1 cellular context compared by ENCODE assay signal in the genomic region with DNA sequence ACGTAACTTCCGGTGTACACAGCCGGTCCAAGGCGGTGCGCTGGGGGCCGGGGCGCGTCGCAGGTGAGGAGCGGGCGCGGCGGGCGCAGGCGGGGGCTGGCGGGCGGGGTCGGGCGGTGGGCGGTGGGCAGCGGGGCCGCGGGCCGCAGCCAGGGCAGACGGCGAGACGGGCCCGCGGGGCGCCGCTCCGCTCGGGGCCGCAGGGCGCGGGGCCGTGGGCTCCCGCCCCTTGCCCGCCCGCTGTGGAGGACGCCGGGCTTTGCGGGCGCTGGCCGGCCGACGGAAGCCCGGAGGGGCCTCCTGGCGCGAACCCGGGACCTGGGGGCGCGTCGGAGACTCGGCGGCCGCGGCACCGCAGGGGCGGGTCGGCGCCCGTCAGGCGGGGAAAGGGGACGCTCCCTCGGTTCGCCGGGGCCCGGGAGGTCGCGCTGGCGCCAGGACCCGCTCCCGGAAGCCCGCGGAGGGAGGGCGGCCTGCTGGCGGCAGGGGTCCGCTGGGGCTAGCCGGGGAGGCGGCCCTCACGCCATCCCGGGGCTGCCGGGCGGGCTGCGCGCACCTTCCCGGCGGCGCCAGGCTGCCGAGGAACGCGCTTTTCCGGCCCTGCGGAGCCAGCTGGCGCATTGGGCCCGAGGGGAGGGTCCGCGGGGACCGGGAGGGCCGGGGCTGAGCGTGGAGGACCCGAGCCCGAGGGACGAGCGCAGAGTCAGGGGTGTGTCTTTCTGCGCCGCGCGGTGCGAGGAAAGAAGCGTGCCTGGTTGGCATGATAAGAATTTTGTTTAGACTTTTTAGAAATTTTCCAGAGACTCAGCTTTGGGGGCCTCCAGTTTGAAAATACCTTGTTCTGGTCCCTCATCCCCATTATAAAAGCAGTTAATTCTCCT.
TF ChIP-seq lines count a peak whose summit lies in the region.

A gene with protein sequence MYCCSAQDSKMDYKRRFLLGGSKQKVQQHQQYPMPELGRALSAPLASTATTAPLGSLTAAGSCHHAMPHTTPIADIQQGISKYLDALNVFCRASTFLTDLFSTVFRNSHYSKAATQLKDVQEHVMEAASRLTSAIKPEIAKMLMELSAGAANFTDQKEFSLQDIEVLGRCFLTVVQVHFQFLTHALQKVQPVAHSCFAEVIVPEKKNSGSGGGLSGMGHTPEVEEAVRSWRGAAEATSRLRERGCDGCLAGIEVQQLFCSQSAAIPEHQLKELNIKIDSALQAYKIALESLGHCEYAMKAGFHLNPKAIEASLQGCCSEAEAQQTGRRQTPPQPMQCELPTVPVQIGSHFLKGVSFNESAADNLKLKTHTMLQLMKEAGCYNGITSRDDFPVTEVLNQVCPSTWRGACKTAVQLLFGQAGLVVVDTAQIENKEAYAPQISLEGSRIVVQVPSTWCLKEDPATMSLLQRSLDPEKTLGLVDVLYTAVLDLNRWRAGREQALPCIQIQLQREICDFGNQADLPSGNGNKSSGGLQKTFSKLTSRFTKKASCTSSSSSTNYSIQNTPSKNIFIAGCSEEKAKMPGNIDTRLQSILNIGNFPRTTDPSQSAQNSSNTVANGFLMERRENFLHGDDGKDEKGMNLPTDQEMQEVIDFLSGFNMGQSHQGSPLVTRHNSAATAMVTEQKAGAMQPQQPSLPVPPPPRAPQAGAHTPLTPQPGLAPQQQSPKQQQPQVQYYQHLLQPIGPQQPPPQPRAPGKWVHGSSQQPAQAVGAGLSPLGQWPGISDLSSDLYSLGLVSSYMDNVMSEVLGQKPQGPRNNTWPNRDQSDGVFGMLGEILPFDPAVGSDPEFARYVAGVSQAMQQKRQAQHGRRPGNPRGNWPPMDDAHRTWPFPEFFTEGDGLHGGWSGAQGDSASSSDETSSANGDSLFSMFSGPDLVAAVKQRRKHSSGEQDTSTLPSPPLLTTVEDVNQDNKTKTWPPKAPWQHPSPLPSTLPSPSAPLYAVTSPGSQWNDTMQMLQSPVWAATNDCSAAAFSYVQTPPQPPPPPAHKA (N-terminal part only) (plus strand): TSS at position 3 of the 881 bp plus-strand sequence. CDS start 45,920 bp downstream, outside the sequence.

TF ChIP-seq in K562, 482 proteins besides CTCF, POLR2A, EP300 and RAD21 (continued from another document):
- TF ChIP-seq ZNF561 (CRISPR knock-in tag; conservative IDR thresholded peaks at IDR 0.05) (no peak), PTTG1 (tag; IDR thresholded peaks at IDR 0.05; ENCODE audit: low read depth) (no peak), MAZ (CRISPR knock-in tag; conservative IDR thresholded peaks at IDR 0.05 in 1 of 2, IDR thresholded peaks at IDR 0.05 in 1 of 2) (peak; percentile 45 to 46; a peak in 2 of 4 replicates), ZNF134 (CRISPR knock-in tag; conservative IDR thresholded peaks at IDR 0.05) (no peak), BHLHE40 (IDR thresholded peaks at IDR 0.05; ENCODE audit: low read length) (peak; percentile 60; the same call in 1 of the 2 replicates), NONO (IDR thresholded peaks at IDR 0.05; ENCODE audit: low read depth in 2 of 2, low read length in 1 of 2) (peak in 1 of 2 experiments; percentile 73; a peak in 3 of 4 replicates), ZNF174 (CRISPR knock-in tag; IDR thresholded peaks at IDR 0.05) (no peak)
- TF ChIP-seq, protein P1, sequence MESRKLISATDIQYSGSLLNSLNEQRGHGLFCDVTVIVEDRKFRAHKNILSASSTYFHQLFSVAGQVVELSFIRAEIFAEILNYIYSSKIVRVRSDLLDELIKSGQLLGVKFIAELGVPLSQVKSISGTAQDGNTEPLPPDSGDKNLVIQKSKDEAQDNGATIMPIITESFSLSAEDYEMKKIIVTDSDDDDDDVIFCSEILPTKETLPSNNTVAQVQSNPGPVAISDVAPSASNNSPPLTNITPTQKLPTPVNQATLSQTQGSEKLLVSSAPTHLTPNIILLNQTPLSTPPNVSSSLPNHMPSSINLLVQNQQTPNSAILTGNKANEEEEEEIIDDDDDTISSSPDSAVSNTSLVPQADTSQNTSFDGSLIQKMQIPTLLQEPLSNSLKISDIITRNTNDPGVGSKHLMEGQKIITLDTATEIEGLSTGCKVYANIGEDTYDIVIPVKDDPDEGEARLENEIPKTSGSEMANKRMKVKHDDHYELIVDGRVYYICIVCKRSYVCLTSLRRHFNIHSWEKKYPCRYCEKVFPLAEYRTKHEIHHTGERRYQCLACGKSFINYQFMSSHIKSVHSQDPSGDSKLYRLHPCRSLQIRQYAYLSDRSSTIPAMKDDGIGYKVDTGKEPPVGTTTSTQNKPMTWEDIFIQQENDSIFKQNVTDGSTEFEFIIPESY (CRISPR knock-in tag; IDR thresholded peaks at IDR 0.05): 0 out of 2 replicates have a peak, but pooled peaks have one; percentile 21
- TF ChIP-seq, protein P2, sequence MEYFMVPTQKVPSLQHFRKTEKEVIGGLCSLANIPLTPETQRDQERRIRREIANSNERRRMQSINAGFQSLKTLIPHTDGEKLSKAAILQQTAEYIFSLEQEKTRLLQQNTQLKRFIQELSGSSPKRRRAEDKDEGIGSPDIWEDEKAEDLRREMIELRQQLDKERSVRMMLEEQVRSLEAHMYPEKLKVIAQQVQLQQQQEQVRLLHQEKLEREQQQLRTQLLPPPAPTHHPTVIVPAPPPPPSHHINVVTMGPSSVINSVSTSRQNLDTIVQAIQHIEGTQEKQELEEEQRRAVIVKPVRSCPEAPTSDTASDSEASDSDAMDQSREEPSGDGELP (CRISPR knock-in tag; IDR thresholded peaks at IDR 0.05; ENCODE audit: borderline replicate concordance): peak; percentile 17; the same call in 1 of the 2 replicates
- TF ChIP-seq, protein P3, sequence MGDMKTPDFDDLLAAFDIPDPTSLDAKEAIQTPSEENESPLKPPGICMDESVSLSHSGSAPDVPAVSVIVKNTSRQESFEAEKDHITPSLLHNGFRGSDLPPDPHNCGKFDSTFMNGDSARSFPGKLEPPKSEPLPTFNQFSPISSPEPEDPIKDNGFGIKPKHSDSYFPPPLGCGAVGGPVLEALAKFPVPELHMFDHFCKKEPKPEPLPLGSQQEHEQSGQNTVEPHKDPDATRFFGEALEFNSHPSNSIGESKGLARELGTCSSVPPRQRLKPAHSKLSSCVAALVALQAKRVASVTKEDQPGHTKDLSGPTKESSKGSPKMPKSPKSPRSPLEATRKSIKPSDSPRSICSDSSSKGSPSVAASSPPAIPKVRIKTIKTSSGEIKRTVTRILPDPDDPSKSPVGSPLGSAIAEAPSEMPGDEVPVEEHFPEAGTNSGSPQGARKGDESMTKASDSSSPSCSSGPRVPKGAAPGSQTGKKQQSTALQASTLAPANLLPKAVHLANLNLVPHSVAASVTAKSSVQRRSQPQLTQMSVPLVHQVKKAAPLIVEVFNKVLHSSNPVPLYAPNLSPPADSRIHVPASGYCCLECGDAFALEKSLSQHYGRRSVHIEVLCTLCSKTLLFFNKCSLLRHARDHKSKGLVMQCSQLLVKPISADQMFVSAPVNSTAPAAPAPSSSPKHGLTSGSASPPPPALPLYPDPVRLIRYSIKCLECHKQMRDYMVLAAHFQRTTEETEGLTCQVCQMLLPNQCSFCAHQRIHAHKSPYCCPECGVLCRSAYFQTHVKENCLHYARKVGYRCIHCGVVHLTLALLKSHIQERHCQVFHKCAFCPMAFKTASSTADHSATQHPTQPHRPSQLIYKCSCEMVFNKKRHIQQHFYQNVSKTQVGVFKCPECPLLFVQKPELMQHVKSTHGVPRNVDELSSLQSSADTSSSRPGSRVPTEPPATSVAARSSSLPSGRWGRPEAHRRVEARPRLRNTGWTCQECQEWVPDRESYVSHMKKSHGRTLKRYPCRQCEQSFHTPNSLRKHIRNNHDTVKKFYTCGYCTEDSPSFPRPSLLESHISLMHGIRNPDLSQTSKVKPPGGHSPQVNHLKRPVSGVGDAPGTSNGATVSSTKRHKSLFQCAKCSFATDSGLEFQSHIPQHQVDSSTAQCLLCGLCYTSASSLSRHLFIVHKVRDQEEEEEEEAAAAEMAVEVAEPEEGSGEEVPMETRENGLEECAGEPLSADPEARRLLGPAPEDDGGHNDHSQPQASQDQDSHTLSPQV (IDR thresholded peaks at IDR 0.05): 0 out of 2 replicates have a peak, but pooled peaks have one; percentile 25
